ENCODE assay signal across 14 cellular contexts in the genomic region with DNA sequence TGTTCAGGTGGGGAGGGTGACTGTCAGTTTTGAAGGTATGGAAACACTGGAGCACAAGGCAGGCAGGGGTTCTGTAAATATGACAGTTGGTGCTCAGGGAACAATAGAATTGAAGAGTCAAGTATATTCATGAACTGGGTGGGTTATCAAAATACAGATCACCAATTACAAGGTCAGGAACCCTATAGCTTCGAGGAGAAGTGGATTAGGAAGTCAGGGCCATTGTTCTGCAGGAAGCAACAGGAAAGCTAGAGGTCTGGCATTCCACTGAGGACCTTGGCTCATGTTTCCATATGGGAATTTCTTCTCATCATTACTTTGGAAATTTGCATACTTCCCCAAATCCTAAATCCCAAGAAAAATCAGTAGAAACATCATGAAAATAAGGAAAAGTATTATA.
A peak's percentile ranks its signal among the peaks of the same experiment; 100 is the strongest.
DNase-seq lines count a peak whose midpoint lies in the region; ATAC-seq, FAIRE-seq and TF ChIP-seq lines count a peak whose summit lies in the region.
"Had no signal": no experiment of that assay in that cellular context is flagged by ENCODE, and none has a peak within 500 bp of the region (broad histone marks: within the 10 kb centered on the region; RNA-seq: fewer than 3 reads in every experiment).

No MANE protein-coding gene starts in this region.

- TF ChIP-seq POLR2A in endothelial cell of umbilical vein (IDR thresholded peaks at IDR 0.05; ENCODE audit: low read depth, low read length) (no peak), spleen (IDR thresholded peaks at IDR 0.05) (no peak), esophagus squamous epithelium (IDR thresholded peaks at IDR 0.05) (no peak)

- H3K4me2 ChIP-seq in endothelial cell of umbilical vein (ENCODE audit: insufficient read depth, low read length), result peak overlapping the region; percentile 14

- CTCF ChIA-PET in endothelial cell of umbilical vein (lab: Charles Lee), result interaction anchor here (0.9 to 1.5 kb wide), 3 partner anchors 11 to 16 kb away, joined by 3 to 4 read pairs (median 3); no protein-coding TSS in a partner anchor

- H2AFZ ChIP-seq in endothelial cell of umbilical vein (ENCODE audit: low read depth, low read length), result no peak overlapping the region

- intact Hi-C loops in endothelial cell of umbilical vein (cut with micrococcal nuclease) (loop anchor here (2.0 kb wide), 1 partner anchor 24 kb away; no protein-coding TSS in a partner anchor), spleen (cut with DNase I; ENCODE audit: low total_unique reads) (no loop called here), left lung (cut with DNase I) (no loop called here), esophagus squamous epithelium (cut with DNase I) (no loop called here)

- H4K20me1 ChIP-seq in endothelial cell of umbilical vein (replicated peaks; ENCODE audit: control insufficient read depth, extremely low read depth, insufficient read depth, low read length), result no peaks in the 10 kb centered on the region

- BruUV-seq in endothelial cell of umbilical vein (replicated peaks; lab: Mats Ljungman, UMichigan), result no TSS peak

- no peaks in the 10 kb centered on the region for H3K79me2 ChIP-seq in endothelial cell of umbilical vein (ENCODE audit: control insufficient read depth, insufficient read depth, low read length)

- dilution Hi-C loops in endothelial cell of umbilical vein (cut with MboI; ENCODE audit: extremely low pct_ligation_motif_present, low sequenced_read_pairs), result no loop called here

- no peak for ATAC-seq in left lung
- ATAC-seq: CD8-positive, alpha-beta T cell had no signal

- peak overlapping the region; percentile 56; the same call in 1 of the 2 replicates for H3K27ac ChIP-seq in VCaP
- H3K27ac ChIP-seq in endothelial cell of umbilical vein (ENCODE audit: insufficient read depth, low read depth, low read length), result no peak overlapping the region
- H3K27ac ChIP-seq in spleen, result peak overlapping the region in 6 of 8 donors; percentile 27 to 77 (median 62)
- no peak overlapping the region for H3K27ac ChIP-seq in left lung
- no peak overlapping the region for H3K27ac ChIP-seq in esophagus squamous epithelium

- H3K9me3 ChIP-seq in endothelial cell of umbilical vein (replicated peaks; ENCODE audit: control insufficient read depth, insufficient read depth, low read length) (no peaks in the 10 kb centered on the region), spleen (no peaks in the 10 kb centered on the region), left lung (no peaks in the 10 kb centered on the region), esophagus squamous epithelium (no peaks in the 10 kb centered on the region)
- H3K9me3 ChIP-seq: HAP-1 had no signal

- 23 to 61% (median 30%) methylated on average over 1 of the region's 1 CpG for WGBS in spleen, 5 donors
- 43 to 47% methylated on average over 1 of the region's 1 CpG for WGBS in esophagus squamous epithelium, 2 donors

- peak; percentile 34 for DNase-seq in NCI-H69 (lab: John Stamatoyannopoulos, UW)
- DNase-seq in endothelial cell of umbilical vein (ENCODE audit: low read depth, low spot score), result peak; percentile 76
- DNase-seq in spleen, result no peak
- DNase-seq in left lung, result no peak
- DNase-seq in esophagus squamous epithelium (lab: John Stamatoyannopoulos, UW), result no peak
- DNase-seq in MV-4-11 (lab: John Stamatoyannopoulos, UW), result no peak
- DNase-seq: CD8-positive, alpha-beta T cell; COR-L47; GF-D8 had no signal

- POLR2A ChIA-PET in endothelial cell of umbilical vein (lab: Charles Lee), result no interaction called here

- H3K4me3 ChIP-seq in endothelial cell of umbilical vein (replicated peaks in 1 of 3; ENCODE audit: insufficient read depth in 1 of 3, low read depth in 1 of 3, low read length in 3 of 3) (no peak overlapping the region), spleen (no peak overlapping the region), left lung (no peak overlapping the region), esophagus squamous epithelium (no peak overlapping the region)
- H3K4me3 ChIP-seq: HAP-1 had no signal

- H3K9me1 ChIP-seq in endothelial cell of umbilical vein (replicated peaks; ENCODE audit: control insufficient read depth, extremely low read depth, insufficient read depth, low read length), result no peaks in the 10 kb centered on the region

- no peak overlapping the region for H3K9ac ChIP-seq in endothelial cell of umbilical vein (replicated peaks; ENCODE audit: extremely low read depth, insufficient read depth, low read length)

- H3K27me3 ChIP-seq in endothelial cell of umbilical vein (ENCODE audit: control insufficient read depth in 2 of 2, insufficient read depth in 2 of 2, low read length in 2 of 2) (no peaks in the 10 kb centered on the region), spleen (replicated peaks in 1 of 7) (no peaks in the 10 kb centered on the region), left lung (no peaks in the 10 kb centered on the region), esophagus squamous epithelium (no peaks in the 10 kb centered on the region)

- TF ChIP-seq CTCF in VCaP (conservative IDR thresholded peaks at IDR 0.05) (no peak), endothelial cell of umbilical vein (IDR thresholded peaks at IDR 0.05; ENCODE audit: extremely low read depth in 1 of 2, insufficient read depth in 1 of 2, low read depth in 1 of 2, low read length in 2 of 2) (no peak), spleen (IDR thresholded peaks at IDR 0.05 in 8 of 11, conservative IDR thresholded peaks at IDR 0.05 in 3 of 11) (no peak), left lung (IDR thresholded peaks at IDR 0.05) (no peak), esophagus squamous epithelium (IDR thresholded peaks at IDR 0.05) (no peak)

- peaks cover 19% of the 10 kb centered on the region for H3K4me1 ChIP-seq in endothelial cell of umbilical vein (ENCODE audit: control insufficient read depth, extremely low read depth, insufficient read depth, low read length)
- H3K4me1 ChIP-seq in spleen, result peaks cover 0 to 31% (median 12%) of the 10 kb centered on the region in 6 donors
- no peaks in the 10 kb centered on the region for H3K4me1 ChIP-seq in left lung
- peaks cover 0 to 17% (median 0%) of the 10 kb centered on the region in 3 donors for H3K4me1 ChIP-seq in esophagus squamous epithelium
- H3K4me1 ChIP-seq: HAP-1 had no signal

- peak; percentile 80 for FAIRE-seq in endothelial cell of umbilical vein (lab: Jason Lieb, UNC)
- FAIRE-seq: A204.1, GM19239, H1 had no signal

- H3K36me3 ChIP-seq in endothelial cell of umbilical vein (ENCODE audit: control insufficient read depth in 2 of 2, extremely low read depth in 1 of 2, insufficient read depth in 2 of 2, low read length in 2 of 2) (peaks cover 0 to 3% of the 10 kb centered on the region in 2 experiments), spleen (no peaks in the 10 kb centered on the region), left lung (no peaks in the 10 kb centered on the region), esophagus squamous epithelium (no peaks in the 10 kb centered on the region)
- H3K36me3 ChIP-seq: HAP-1 had no signal

TF ChIP-seq in endothelial cell of umbilical vein, 7 proteins besides CTCF, POLR2A, EP300 and RAD21:
- no peak for TF ChIP-seq JUN (IDR thresholded peaks at IDR 0.05; ENCODE audit: borderline replicate concordance, insufficient read depth, insufficient read length, low read depth)
- no peak for TF ChIP-seq EZH2 (IDR thresholded peaks at IDR 0.05; ENCODE audit: borderline replicate concordance, low read depth, low read length, severe bottlenecking)
- no peak for TF ChIP-seq POLR2AphosphoS5 (IDR thresholded peaks at IDR 0.05; ENCODE audit: insufficient read depth, low read depth, low read length)
- TF ChIP-seq FOS (IDR thresholded peaks at IDR 0.05; ENCODE audit: borderline replicate concordance, insufficient read depth, low read length), result no peak
- peak; percentile 71 for TF ChIP-seq GATA2 (IDR thresholded peaks at IDR 0.05; ENCODE audit: insufficient read depth, insufficient read length, low read depth, low read length)
TF ChIP-seq in endothelial cell of umbilical vein: peak in this region for 1.

Comparison
In these comparisons a context has a peak if more than half of its experiments do, and no peak if none do; other contexts are left out.
1. DNase-seq: peak in NCI-H69 (single experiment) and endothelial cell of umbilical vein (single experiment); none in spleen (single experiment), left lung (0 of 2), esophagus squamous epithelium (single experiment) and MV-4-11 (single experiment).
2. H3K27ac ChIP-seq: peak in VCaP (single experiment) and spleen (6 of 8); none in endothelial cell of umbilical vein (single experiment), left lung (0 of 2) and esophagus squamous epithelium (0 of 4).